ENCODE assay signal across 27 cellular contexts in genomic region chr21:40056031-40056430, GRCh38.
"Had no signal": no experiment of that assay in that cellular context is flagged by ENCODE, and none has a peak within 500 bp of the region (broad histone marks: within the 10 kb centered on the region; RNA-seq: fewer than 3 reads in every experiment).

No MANE protein-coding gene starts in this region.

- FAIRE-seq: colon, endometrium, endothelial cell of umbilical vein, frontal cortex had no signal

- DNase-seq: colonic mucosa; cortex of kidney; dermis blood vessel endothelial cell; dorsolateral prefrontal cortex; effector CD4-positive, alpha-beta T cell; effector CD8-positive, alpha-beta T cell; effector memory CD4-positive, alpha-beta T cell; effector memory CD8-positive, alpha-beta T cell; endodermal cell; erythroblast; esophagus squamous epithelium; foreskin fibroblast; foreskin keratinocyte; foreskin melanocyte; gastrocnemius medialis; glutamatergic neuron; head of caudate nucleus; heart left ventricle; heart right ventricle had no signal

- H3K27ac ChIP-seq: colonic mucosa, coronary artery, epithelial cell of prostate, esophagus squamous epithelium, foreskin keratinocyte, gastrocnemius medialis, heart right ventricle had no signal

- H3K4me1 ChIP-seq: colonic mucosa, foreskin keratinocyte, gastrocnemius medialis had no signal

- H3K9me3 ChIP-seq: colonic mucosa, esophagus muscularis mucosa, esophagus squamous epithelium, gastrocnemius medialis, heart left ventricle had no signal

- H3K27me3 ChIP-seq: colonic mucosa, dorsolateral prefrontal cortex, esophagus muscularis mucosa, esophagus squamous epithelium, foreskin keratinocyte, gastrocnemius medialis, gastroesophageal sphincter, heart left ventricle, heart right ventricle had no signal

- H3K4me3 ChIP-seq: colonic mucosa, coronary artery, dorsolateral prefrontal cortex, esophagus muscularis mucosa, esophagus squamous epithelium, gastrocnemius medialis, gastroesophageal sphincter, heart left ventricle, heart right ventricle had no signal

- H3K36me3 ChIP-seq: colonic mucosa, esophagus muscularis mucosa, esophagus squamous epithelium, gastrocnemius medialis, gastroesophageal sphincter, heart left ventricle, heart right ventricle had no signal
